23 cellular contexts compared by ENCODE assay signal in genomic region chr12:122144885-122145284, GRCh38. TPM values are rescaled to one million over a fixed set of nuclear protein-coding genes. Genes with fewer than 3 reads are reported as not detected.
DNase-seq lines count a peak whose midpoint lies in the region; ATAC-seq, FAIRE-seq and TF ChIP-seq lines count a peak whose summit lies in the region.
"Had no signal": no experiment of that assay in that cellular context is flagged by ENCODE, and none has a peak within 500 bp of the region (broad histone marks: within the 10 kb centered on the region; RNA-seq: fewer than 3 reads in every experiment).

No MANE protein-coding gene starts in this region.

- H4K20me1 ChIP-seq in OCI-LY7 (ENCODE audit: insufficient read depth, low read length), result no peaks in the 10 kb centered on the region
- H4K20me1 ChIP-seq in K562 (replicated peaks; ENCODE audit: control insufficient read depth, insufficient read depth, low read length), result peaks cover 41% of the 10 kb centered on the region

- H3K9me1 ChIP-seq in K562 (ENCODE audit: control insufficient read depth, insufficient read depth, low read length), result peaks cover 9% of the 10 kb centered on the region

- no peak overlapping the region for H3K9ac ChIP-seq in K562 (ENCODE audit: insufficient read depth in 1 of 2, low read depth in 2 of 2, low read length in 2 of 2)

- CTCF ChIA-PET in A673 (lab: Charles Lee), result no interaction called here
- CTCF ChIA-PET in Calu3 (lab: Charles Lee), result no interaction called here
- CTCF ChIA-PET in OCI-LY7 (lab: Charles Lee; ENCODE audit: unreplicated experiment), result no interaction called here
- CTCF ChIA-PET in K562 (lab: Yijun Ruan, JAX; ENCODE audit: low intra/inter-chr PET ratio), result no interaction called here
- CTCF ChIA-PET in activated CD8-positive, alpha-beta T cell treated with anti-CD3 and anti-CD28 coated beads for 36 hours (lab: Charles Lee), result no interaction called here

- no peak for DNase-seq in A673 (ENCODE audit: low spot score)
- no peak for DNase-seq in Calu3
- no peak for DNase-seq in OCI-LY7 (ENCODE audit: low spot score)
- no peak for DNase-seq in K562 (ENCODE audit: extremely low read depth in 1 of 4, low spot score in 3 of 4)
- DNase-seq in H4 (ENCODE audit: low spot score), result no peak
- DNase-seq in activated CD8-positive, alpha-beta T cell treated with anti-CD3 and anti-CD28 coated beads for 36 hours, result no peak
- no peak for DNase-seq in left cardiac atrium
- DNase-seq: ACHN; BE2C; C1 segment of cervical spinal cord; CD4-positive, CD25-positive, alpha-beta regulatory T cell; CD8-positive, alpha-beta memory T cell; COR-L47; DMS79 treated with DMSO at 0.1 percent for 48 hours; GF-D8; GOT3; IMR-90; KBM-7 had no signal

- H3K4me1 Mint-ChIP-seq in Calu3 (ENCODE audit: low read depth, unreplicated experiment), result no peaks in the 10 kb centered on the region
- H3K4me1 Mint-ChIP-seq in activated CD8-positive, alpha-beta T cell treated with anti-CD3 and anti-CD28 coated beads for 36 hours (ENCODE audit: low read depth), result no peaks in the 10 kb centered on the region
- H3K4me1 Mint-ChIP-seq: CD8-positive, alpha-beta memory T cell had no signal

- H3K4me2 ChIP-seq in OCI-LY7 (ENCODE audit: low read length) (no peak overlapping the region), K562 (ENCODE audit: insufficient read depth, low read length) (no peak overlapping the region)

- TF ChIP-seq POLR2A in K562 (conservative IDR thresholded peaks at IDR 0.05), result peak; percentile 16; the same call in 1 of the 2 replicates

- peaks cover 10% of the 10 kb centered on the region for H3K36me3 Mint-ChIP-seq in Calu3 (ENCODE audit: insufficient read depth, unreplicated experiment)
- peaks cover 6% of the 10 kb centered on the region for H3K36me3 Mint-ChIP-seq in activated CD8-positive, alpha-beta T cell treated with anti-CD3 and anti-CD28 coated beads for 36 hours (ENCODE audit: low read depth)

- POLR2A ChIA-PET in A673 (lab: Charles Lee; ENCODE audit: low non-redundant PET) (no interaction called here), OCI-LY7 (lab: Charles Lee) (interaction anchor here (0.6 kb wide), 1 partner anchor 180 kb away, joined by 3 read pairs; no protein-coding TSS in a partner anchor), K562 (lab: Yijun Ruan, JAX) (interaction anchor here (0.6 to 1.0 kb wide), 2 partner anchors 9 to 50 kb away, joined by 3 read pairs; no protein-coding TSS in a partner anchor)
- POLR2A ChIA-PET in activated CD8-positive, alpha-beta T cell treated with anti-CD3 and anti-CD28 coated beads for 36 hours (lab: Charles Lee), result no interaction called here

- no peak for FAIRE-seq in K562 (lab: Jason Lieb, UNC)

- no peak for TF ChIP-seq EP300 in K562 (IDR thresholded peaks at IDR 0.05; ENCODE audit: low read length)

- no peak for TF ChIP-seq RAD21 in K562 (CRISPR knock-in tag; conservative IDR thresholded peaks at IDR 0.05 in 1 of 2, IDR thresholded peaks at IDR 0.05 in 1 of 2)

- no peaks in the 10 kb centered on the region for H3K9me3 Mint-ChIP-seq in Calu3 (ENCODE audit: low read depth, unreplicated experiment)
- no peaks in the 10 kb centered on the region for H3K9me3 Mint-ChIP-seq in activated CD8-positive, alpha-beta T cell treated with anti-CD3 and anti-CD28 coated beads for 36 hours
- H3K9me3 Mint-ChIP-seq: CD4-positive, CD25-positive, alpha-beta regulatory T cell; CD8-positive, alpha-beta memory T cell had no signal

- H3K4me3 Mint-ChIP-seq in Calu3 (ENCODE audit: low read depth, unreplicated experiment), result no peak overlapping the region
- H3K4me3 Mint-ChIP-seq in activated CD8-positive, alpha-beta T cell treated with anti-CD3 and anti-CD28 coated beads for 36 hours, result no peak overlapping the region
- H3K4me3 Mint-ChIP-seq: CD4-positive, CD25-positive, alpha-beta regulatory T cell; CD8-positive, alpha-beta memory T cell had no signal

- ATAC-seq in K562 (peak; percentile 5; the same call in 2 of the 3 replicates), GM19023 (IDR thresholded peaks at IDR 0.05; ENCODE audit: unreplicated experiment) (no peak), left cardiac atrium (no peak)
- ATAC-seq in activated CD8-positive, alpha-beta T cell treated with anti-CD3 and anti-CD28 coated beads for 36 hours, result no peak

- no peaks in the 10 kb centered on the region for H3K4me1 ChIP-seq in A673 (ENCODE audit: insufficient read depth, low read length, poor library complexity, severe bottlenecking)
- H3K4me1 ChIP-seq in OCI-LY7 (ENCODE audit: insufficient read depth, low read length, poor library complexity, severe bottlenecking), result no peaks in the 10 kb centered on the region
- H3K4me1 ChIP-seq in K562 (replicated peaks in 1 of 2; ENCODE audit: control insufficient read depth in 2 of 2, insufficient read depth in 2 of 2, low read length in 2 of 2), result peaks cover 0 to 21% of the 10 kb centered on the region in 2 experiments; a peak in 2 of 5 replicates
- H3K4me1 ChIP-seq: HAP-1 had no signal

- TF ChIP-seq CTCF in A673 (conservative IDR thresholded peaks at IDR 0.05; ENCODE audit: low read depth, low read length), result no peak
- no peak for TF ChIP-seq CTCF in Calu3 (IDR thresholded peaks at IDR 0.05; ENCODE audit: unreplicated experiment)
- TF ChIP-seq CTCF in OCI-LY7 (conservative IDR thresholded peaks at IDR 0.05; ENCODE audit: low read length), result no peak
- no peak for TF ChIP-seq CTCF in K562 (IDR thresholded peaks at IDR 0.05 in 2 of 3, conservative IDR thresholded peaks at IDR 0.05 in 1 of 3; ENCODE audit: insufficient read depth in 2 of 3, low read depth in 1 of 3, low read length in 3 of 3)
- TF ChIP-seq CTCF in activated CD8-positive, alpha-beta T cell treated with anti-CD3 and anti-CD28 coated beads for 36 hours (IDR thresholded peaks at IDR 0.05), result no peak

- H3K9me2 ChIP-seq in OCI-LY7 (ENCODE audit: insufficient read depth, low read length), result no peaks in the 10 kb centered on the region

- H2AFZ ChIP-seq in OCI-LY7 (ENCODE audit: low read length), result no peak overlapping the region
- H2AFZ ChIP-seq in K562 (ENCODE audit: low read depth, low read length), result no peak overlapping the region

- no peaks in the 10 kb centered on the region for H3K27me3 Mint-ChIP-seq in Calu3 (ENCODE audit: unreplicated experiment)
- H3K27me3 Mint-ChIP-seq in activated CD8-positive, alpha-beta T cell treated with anti-CD3 and anti-CD28 coated beads for 36 hours, result no peaks in the 10 kb centered on the region
- H3K27me3 Mint-ChIP-seq: CD4-positive, CD25-positive, alpha-beta regulatory T cell had no signal

- H3K27ac ChIP-seq in A673 (ENCODE audit: low read depth, low read length, poor library complexity, severe bottlenecking) (no peak overlapping the region), OCI-LY7 (ENCODE audit: low read depth, low read length, poor library complexity, severe bottlenecking) (no peak overlapping the region), K562 (ENCODE audit: extremely low read depth, low read depth, low read length) (no peak overlapping the region)
- H3K27ac ChIP-seq: HL-60 had no signal

- intact Hi-C loops in A673 (cut with micrococcal nuclease; ENCODE audit: unreplicated experiment), result no loop called here
- intact Hi-C loops in Calu3 (cut with micrococcal nuclease; ENCODE audit: unreplicated experiment), result no loop called here
- intact Hi-C loops in OCI-LY7 (cut with micrococcal nuclease; ENCODE audit: unreplicated experiment), result no loop called here
- intact Hi-C loops in K562 (cut with micrococcal nuclease), result no loop called here
- intact Hi-C loops in activated CD8-positive, alpha-beta T cell treated with anti-CD3 and anti-CD28 coated beads for 36 hours (cut with micrococcal nuclease), result no loop called here
- intact Hi-C loops in left cardiac atrium (cut with DNase I), result no loop called here

- WGBS in K562 (ENCODE audit: insufficient coverage, low coverage, missing lambda C conversion rate), result 93% methylated on average over 9 of the region's 12 CpGs

- H3K36me3 ChIP-seq in A673 (ENCODE audit: insufficient read depth, low read length, poor library complexity, severe bottlenecking) (no peaks in the 10 kb centered on the region), OCI-LY7 (ENCODE audit: insufficient read depth, low read length) (peaks cover 16% of the 10 kb centered on the region; the same call in 1 of the 2 replicates), K562 (ENCODE audit: control insufficient read depth, insufficient read depth, low read length) (peaks cover 40% of the 10 kb centered on the region; the same call in 2 of the 3 replicates)

- in situ Hi-C loops in K562 (cut with MboI), result no loop called here

- H3K27ac Mint-ChIP-seq in Calu3 (ENCODE audit: unreplicated experiment), result no peak overlapping the region
- H3K27ac Mint-ChIP-seq in activated CD8-positive, alpha-beta T cell treated with anti-CD3 and anti-CD28 coated beads for 36 hours, result no peak overlapping the region
- H3K27ac Mint-ChIP-seq: CD8-positive, alpha-beta memory T cell had no signal

- H3K27me3 ChIP-seq in A673 (replicated peaks; ENCODE audit: insufficient read depth, low read depth, low read length, poor library complexity), result no peaks in the 10 kb centered on the region
- no peaks in the 10 kb centered on the region; a peak in 1 of 5 replicates for H3K27me3 ChIP-seq in K562 (ENCODE audit: control insufficient read depth in 2 of 2, insufficient read depth in 2 of 2, low read length in 2 of 2)
- H3K27me3 ChIP-seq: BE2C had no signal

- H3K4me3 ChIP-seq in A673 (ENCODE audit: low read depth, low read length, poor library complexity, severe bottlenecking) (no peak overlapping the region), OCI-LY7 (ENCODE audit: low read depth, low read length, poor library complexity, severe bottlenecking) (no peak overlapping the region), K562 (no peak overlapping the region)
- H3K4me3 ChIP-seq: HAP-1 had no signal

- BruUV-seq in A673 (replicated peaks; lab: Mats Ljungman, UMichigan) (TSS peak; percentile 25), Calu3 (replicated peaks; lab: Mats Ljungman, UMichigan) (TSS peak; percentile 19), OCI-LY7 (replicated peaks; lab: Mats Ljungman, UMichigan) (TSS peak; percentile 40), K562 (replicated peaks; lab: Mats Ljungman, UMichigan) (TSS peak; percentile 30)

- H3K79me2 ChIP-seq in OCI-LY7 (ENCODE audit: insufficient read depth, low read depth, low read length) (no peaks in the 10 kb centered on the region), K562 (ENCODE audit: control insufficient read depth, insufficient read depth, low read length) (no peaks in the 10 kb centered on the region)

- H3K9me3 ChIP-seq in A673 (ENCODE audit: low read depth, low read length, poor library complexity, severe bottlenecking) (no peaks in the 10 kb centered on the region), OCI-LY7 (ENCODE audit: low read length) (no peaks in the 10 kb centered on the region), K562 (replicated peaks; ENCODE audit: control insufficient read depth, insufficient read depth, low read depth, low read length) (no peaks in the 10 kb centered on the region)
- H3K9me3 ChIP-seq: HAP-1 had no signal

RNA-seq across cellular contexts. Expression of gene IL31, which starts 29.1 kb away (rescaled TPM):
- not detected in 2 replicates for total RNA-seq in A673 (2021)
- not detected in 2 replicates for total RNA-seq in Calu3 (2022)
- not detected in 2 replicates for total RNA-seq in OCI-LY7 (2014; rRNA removed; shearing (Covaris generic))
- not detected in 2 replicates for total RNA-seq in OCI-LY7 (2022)
- not detected in 2 replicates for total RNA-seq in K562 (2011; cell fraction: chromatin; rRNA removed; ENCODE audit: low replicate concordance)
- not detected in 2 replicates for total RNA-seq in K562 (2011; cell fraction: nucleolus; rRNA removed)
- not detected in 2 replicates for total RNA-seq in K562 (2011; cell fraction: nucleoplasm; rRNA removed)
- total RNA-seq in K562 (2014; rRNA removed), result not detected in 2 replicates
- total RNA-seq in K562 (2014; rRNA removed; fragmentation: Illumina TruSeq; extraction: Trizol), result not detected in 2 replicates
- not detected in 2 replicates for total RNA-seq in K562 (2015; rRNA removed; fragmentation: Illumina TruSeq; extraction: Trizol)
- not detected in 2 replicates for total RNA-seq in K562 (2021)
- polyA plus RNA-seq in K562 (2011; rRNA removed), result not detected in 2 replicates
- polyA plus RNA-seq in K562 (2011; cell fraction: cytosol; rRNA removed), result not detected in 2 replicates
- polyA plus RNA-seq in K562 (2011; cell fraction: nucleus; rRNA removed), result not detected in 2 replicates
- not detected in 2 replicates for polyA plus RNA-seq in K562 (2012)
- not detected in 2 replicates for polyA plus RNA-seq in K562 (2014; fragmentation: Illumina TruSeq; extraction: Trizol)
- not detected for polyA plus RNA-seq in K562 (2014; fragmentation: Nextera tagmentation; extraction: Ambion mirVana)
- polyA plus RNA-seq in K562 (2014; rRNA removed), result not detected in 2 replicates
- not detected in 2 replicates for polyA minus RNA-seq in K562 (2011; rRNA and poly(A)+ RNA removed)
- polyA minus RNA-seq in K562 (2011; cell fraction: cytosol; rRNA and poly(A)+ RNA removed), result not detected in 2 replicates
- polyA minus RNA-seq in K562 (2011; cell fraction: nucleus; rRNA and poly(A)+ RNA removed), result not detected in 2 replicates
- total RNA-seq in H4 (2014; rRNA removed; shearing (Covaris generic)), result not detected in 2 replicates
- total RNA-seq in activated CD8-positive, alpha-beta T cell treated with anti-CD3 and anti-CD28 coated beads for 36 hours, result not detected
- total RNA-seq in left cardiac atrium, result not detected
- total RNA-seq: A172; CD4-positive, CD25-positive, alpha-beta regulatory T cell; HT1080; IMR-90 had no signal
- polyA plus RNA-seq: CD4-positive, CD25-positive, alpha-beta regulatory T cell; CD8-positive, alpha-beta memory T cell; IMR-90 had no signal

RNA-seq across cellular contexts. Expression of gene LRRC43, which starts 38.0 kb away (rescaled TPM):
- total RNA-seq in A673 (2021) (0.24 TPM in 1 of 2 replicates, not detected in the other), Calu3 (2022) (not detected in 2 replicates), OCI-LY7 (2022) (not detected in 2 replicates), K562 (2014; rRNA removed) (0.12 TPM in 1 of 2 replicates, not detected in the other), K562 (2014; rRNA removed; fragmentation: Illumina TruSeq; extraction: Trizol) (not detected in 2 replicates), K562 (2015; rRNA removed; fragmentation: Illumina TruSeq; extraction: Trizol) (not detected in 2 replicates), K562 (2021) (not detected in 2 replicates), left cardiac atrium (under 1 TPM; 0.68 to 0.71 TPM)
- not detected in 2 replicates for total RNA-seq in OCI-LY7 (2014; rRNA removed; shearing (Covaris generic))
- not detected in 2 replicates for total RNA-seq in K562 (2011; cell fraction: chromatin; rRNA removed; ENCODE audit: low replicate concordance)
- total RNA-seq in K562 (2011; cell fraction: nucleolus; rRNA removed), result not detected in 2 replicates
- 0.81 TPM in 1 of 2 replicates, not detected in the other for total RNA-seq in K562 (2011; cell fraction: nucleoplasm; rRNA removed)
- polyA plus RNA-seq in K562 (2011; rRNA removed) (0.16 TPM in 1 of 2 replicates, not detected in the other), K562 (2014; fragmentation: Illumina TruSeq; extraction: Trizol) (not detected in 2 replicates), K562 (2014; fragmentation: Nextera tagmentation; extraction: Ambion mirVana) (not detected), K562 (2014; rRNA removed) (0.19 and 0.84 TPM in 2 replicates)
- 0.03 TPM in 1 of 2 replicates, not detected in the other for polyA plus RNA-seq in K562 (2011; cell fraction: cytosol; rRNA removed)
- polyA plus RNA-seq in K562 (2011; cell fraction: nucleus; rRNA removed), result not detected in 2 replicates
- polyA plus RNA-seq in K562 (2012), result 0.07 and 0.14 TPM in 2 replicates
- 0.11 and 0.12 TPM in 2 replicates for polyA minus RNA-seq in K562 (2011; rRNA and poly(A)+ RNA removed)
- polyA minus RNA-seq in K562 (2011; cell fraction: cytosol; rRNA and poly(A)+ RNA removed), result not detected in 2 replicates
- polyA minus RNA-seq in K562 (2011; cell fraction: nucleus; rRNA and poly(A)+ RNA removed), result not detected in 2 replicates
- not detected in 2 replicates for total RNA-seq in H4 (2014; rRNA removed; shearing (Covaris generic))
- not detected for total RNA-seq in activated CD8-positive, alpha-beta T cell treated with anti-CD3 and anti-CD28 coated beads for 36 hours
- total RNA-seq: A172; CD4-positive, CD25-positive, alpha-beta regulatory T cell; HT1080 had no signal
- polyA plus RNA-seq: CD4-positive, CD25-positive, alpha-beta regulatory T cell had no signal

RNA-seq across cellular contexts. Expression of gene B3GNT4, which starts 58.6 kb away (rescaled TPM):
- 0.15 and 0.22 TPM in 2 replicates for total RNA-seq in A673 (2021)
- total RNA-seq in Calu3 (2022), result 0.47 and 1.1 TPM in 2 replicates
- total RNA-seq in OCI-LY7 (2014; rRNA removed; shearing (Covaris generic)), result not detected in 2 replicates
- not detected in 2 replicates for total RNA-seq in OCI-LY7 (2022)
- 9.0 and 16.1 TPM in 2 replicates for total RNA-seq in K562 (2011; cell fraction: chromatin; rRNA removed; ENCODE audit: low replicate concordance)
- total RNA-seq in K562 (2011; cell fraction: nucleolus; rRNA removed), result 11.4 and 12.8 TPM in 2 replicates
- 8.7 and 12.1 TPM in 2 replicates for total RNA-seq in K562 (2011; cell fraction: nucleoplasm; rRNA removed)
- 1.1 TPM in 2 replicates for total RNA-seq in K562 (2014; rRNA removed)
- 0.61 and 1.3 TPM in 2 replicates for total RNA-seq in K562 (2014; rRNA removed; fragmentation: Illumina TruSeq; extraction: Trizol)
- total RNA-seq in K562 (2015; rRNA removed; fragmentation: Illumina TruSeq; extraction: Trizol), result 0.54 and 1.1 TPM in 2 replicates
- total RNA-seq in K562 (2021), result 1.6 and 2.2 TPM in 2 replicates
- polyA plus RNA-seq in K562 (2011; rRNA removed), result 1.6 and 4.1 TPM in 2 replicates
- 2.5 and 3.2 TPM in 2 replicates for polyA plus RNA-seq in K562 (2011; cell fraction: cytosol; rRNA removed)
- polyA plus RNA-seq in K562 (2011; cell fraction: nucleus; rRNA removed), result 6.6 and 6.8 TPM in 2 replicates
- 1.4 and 1.7 TPM in 2 replicates for polyA plus RNA-seq in K562 (2012)
- 1.9 and 3.2 TPM in 2 replicates for polyA plus RNA-seq in K562 (2014; fragmentation: Illumina TruSeq; extraction: Trizol)
- under 1 TPM; 0.17 to 0.34 TPM for polyA plus RNA-seq in K562 (2014; fragmentation: Nextera tagmentation; extraction: Ambion mirVana)
- polyA plus RNA-seq in K562 (2014; rRNA removed), result 1.5 and 1.6 TPM in 2 replicates
- polyA minus RNA-seq in K562 (2011; rRNA and poly(A)+ RNA removed), result 3.7 TPM in 2 replicates
- polyA minus RNA-seq in K562 (2011; cell fraction: cytosol; rRNA and poly(A)+ RNA removed), result 1.1 and 3.1 TPM in 2 replicates
- 4.8 and 6.3 TPM in 2 replicates for polyA minus RNA-seq in K562 (2011; cell fraction: nucleus; rRNA and poly(A)+ RNA removed)
- 0.29 TPM in 1 of 2 replicates, not detected in the other for total RNA-seq in H4 (2014; rRNA removed; shearing (Covaris generic))
- 1 to 10 TPM; 3.6 to 5.1 TPM for total RNA-seq in activated CD8-positive, alpha-beta T cell treated with anti-CD3 and anti-CD28 coated beads for 36 hours
- not detected for total RNA-seq in left cardiac atrium
- total RNA-seq: CD4-positive, CD25-positive, alpha-beta regulatory T cell had no signal

Comparison
In these comparisons a context has a peak if more than half of its experiments do, and no peak if none do; other contexts are left out.
1. POLR2A ChIA-PET loops: an anchor here in OCI-LY7 (0.6 kb wide) and K562 (0.6 to 1.0 kb wide); none called in A673 and activated CD8-positive, alpha-beta T cell treated with anti-CD3 and anti-CD28 coated beads for 36 hours.